In the genomic region with DNA sequence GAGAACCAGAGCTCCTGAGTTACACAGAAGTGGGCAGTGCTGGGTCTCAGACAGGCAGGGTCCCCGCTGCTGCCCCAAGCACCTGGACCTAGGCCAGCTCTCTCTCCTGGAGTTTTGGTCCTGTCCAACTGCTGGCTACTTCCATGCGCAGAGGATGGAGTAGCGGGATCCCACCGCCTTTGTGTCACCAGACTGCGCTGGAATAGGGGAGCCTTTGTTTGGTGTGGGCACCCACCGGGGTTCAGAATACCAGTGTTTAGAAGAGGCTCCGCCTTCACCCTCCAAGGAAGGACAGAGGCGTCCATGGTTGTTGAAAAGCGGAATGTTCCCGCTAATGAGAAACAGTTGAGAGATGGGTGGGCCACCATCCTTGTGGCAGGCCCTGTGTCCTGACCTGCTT, we compare ENCODE assay signal across 23 cellular contexts.
"Had no signal": no experiment of that assay in that cellular context is flagged by ENCODE, and none has a peak within 500 bp of the region (broad histone marks: within the 10 kb centered on the region; RNA-seq: fewer than 3 reads in every experiment).

No MANE protein-coding gene starts in this region.

- H3K27me3 Mint-ChIP-seq: naive thymus-derived CD4-positive, alpha-beta T cell had no signal

- H3K9me3 ChIP-seq: esophagus muscularis mucosa, heart left ventricle, pancreas, psoas muscle, suprapubic skin, transverse colon had no signal

- H3K4me1 ChIP-seq: foreskin keratinocyte had no signal

- DNase-seq: activated CD4-positive, alpha-beta T cell treated with anti-CD3 and anti-CD28 coated beads for 4 hours; activated CD4-positive, alpha-beta T cell treated with anti-CD3 and anti-CD28 coated beads, Interleukin-2, amount 50 U/mL, for 4 hours; activated gamma-delta T cell; activated naive CD4-positive, alpha-beta T cell treated with anti-CD3 and anti-CD28 coated beads, Interleukin-2, amount 50 U/mL, for 16 hours; activated T-cell treated with anti-CD3 and anti-CD28 coated beads for 4 hours; amniotic stem cell; brain microvascular endothelial cell; foreskin keratinocyte; pancreas; psoas muscle; stimulated activated CD4-positive, alpha-beta T cell treated with anti-CD3 and anti-CD28 coated beads, Interleukin-1b, Interleukin-23, amount 100 ng/mL, for 48 hours; stimulated activated naive CD4-positive, alpha-beta T cell; T-helper 9 cell; transverse colon had no signal

- H3K36me3 ChIP-seq: brain microvascular endothelial cell, heart left ventricle, pancreas, suprapubic skin, transverse colon had no signal

- H3K9me3 Mint-ChIP-seq: activated T-helper 1 cell treated with anti-CD3 and anti-CD28 coated beads, Interleukin-12 subunit alpha, Interleukin-12 subunit beta, Interleukin-2, Interleukin-4 antibody, amounts not matched to agents 30 ng/mL and 10 ng/mL and 1 ng/mL, durations not matched to agents 14 hours and 24 hours and 36 hours; mesothelial cell of epicardium; naive thymus-derived CD4-positive, alpha-beta T cell had no signal

- H3K27me3 ChIP-seq: brain microvascular endothelial cell, esophagus muscularis mucosa, foreskin keratinocyte, heart left ventricle, pancreas, suprapubic skin, transverse colon had no signal

- H3K27ac ChIP-seq: brain microvascular endothelial cell, esophagus muscularis mucosa, foreskin keratinocyte, pancreas, psoas muscle, SK-N-MC, suprapubic skin, transverse colon, VCaP had no signal

- ATAC-seq: foreskin keratinocyte; naive thymus-derived CD4-positive, alpha-beta T cell; pancreas; psoas muscle had no signal

- H3K4me3 Mint-ChIP-seq: activated T-helper 1 cell treated with anti-CD3 and anti-CD28 coated beads, Interleukin-12 subunit alpha, Interleukin-12 subunit beta, Interleukin-2, Interleukin-4 antibody, amounts not matched to agents 30 ng/mL and 10 ng/mL and 1 ng/mL, durations not matched to agents 14 hours and 24 hours and 36 hours; mesothelial cell of epicardium had no signal

- H3K27ac Mint-ChIP-seq: activated T-helper 1 cell treated with anti-CD3 and anti-CD28 coated beads, Interleukin-12 subunit alpha, Interleukin-12 subunit beta, Interleukin-2, Interleukin-4 antibody, amounts not matched to agents 30 ng/mL and 10 ng/mL and 1 ng/mL, durations not matched to agents 14 hours and 24 hours and 36 hours; mesothelial cell of epicardium had no signal

- H3K4me3 ChIP-seq: esophagus muscularis mucosa, heart left ventricle, pancreas, psoas muscle, SK-N-MC, smooth muscle cell, suprapubic skin, transverse colon had no signal
